Comparison of ENCODE assay signal across 19 cellular contexts in the genomic region with DNA sequence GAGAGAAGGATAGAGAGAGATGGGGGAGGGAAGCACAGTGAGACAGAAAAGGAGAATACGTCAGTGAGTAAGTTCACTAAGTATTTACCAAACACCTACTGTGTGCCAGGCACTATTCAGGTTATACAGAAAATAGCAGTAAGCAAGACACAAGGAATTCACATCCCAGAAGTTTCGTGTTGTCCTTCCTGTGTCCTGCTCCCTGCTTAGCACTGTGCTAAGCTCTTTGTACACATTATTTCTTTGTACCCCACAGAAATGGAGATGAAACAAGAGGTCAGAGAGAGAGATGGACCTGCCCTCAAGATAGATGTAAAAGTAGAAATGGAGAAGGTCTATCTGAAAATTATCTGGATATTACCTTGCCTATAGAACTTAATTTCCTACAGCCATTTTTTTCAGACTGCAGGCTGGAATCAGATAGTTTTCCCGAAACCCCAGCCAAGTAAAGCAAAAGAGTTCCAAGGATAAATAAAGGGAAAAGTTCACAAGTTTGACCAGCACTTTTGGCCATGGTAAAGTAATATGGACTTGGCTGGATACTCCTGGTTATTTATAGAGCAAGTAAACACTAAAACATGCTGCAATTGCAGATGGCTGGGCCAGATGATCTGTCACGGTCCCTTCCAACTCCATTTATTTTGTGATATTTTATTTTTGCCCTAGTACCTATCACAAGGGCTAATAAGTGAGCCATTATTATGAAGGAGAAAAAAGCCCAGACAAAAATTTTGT.
DNase-seq lines count a peak whose midpoint lies in the region; ATAC-seq lines count a peak whose summit lies in the region.
"Had no signal": no experiment of that assay in that cellular context is flagged by ENCODE, and none has a peak within 500 bp of the region (broad histone marks: within the 10 kb centered on the region; RNA-seq: fewer than 3 reads in every experiment).

No MANE protein-coding gene starts in this region.

- intact Hi-C loops in left ventricle myocardium superior (cut with micrococcal nuclease): no loop called here
- intact Hi-C loops in sciatic nerve (cut with DNase I): no loop called here

- DNase-seq in EH (ENCODE audit: low read depth) (peak; percentile 70), dedifferentiated amniotic fluid mesenchymal stem cell (ENCODE audit: extremely low spot score) (peak; percentile 36), left ventricle myocardium superior (peak; percentile 31), sciatic nerve (ENCODE audit: low spot score) (no peak), amniotic stem cell (lab: John Stamatoyannopoulos, UW) (no peak), NOMO-1 (lab: John Stamatoyannopoulos, UW; ENCODE audit: unreplicated experiment in 2 of 2) (no peak)
- DNase-seq: ACHN; activated CD4-positive, alpha-beta T cell treated with anti-CD3 and anti-CD28 coated beads, Interleukin-2, amount 50 U/mL, for 48 hours; activated T-cell treated with anti-CD3 and anti-CD28 coated beads, Interleukin-2, amount 50 U/mL, for 4 hours; DND-41; mammary epithelial cell; MM.1S; naive thymus-derived CD4-positive, alpha-beta T cell; NCI-H1694 treated with DMSO at 0.1 percent for 48 hours; NK-92 treated with Interleukin-12 subunit alpha and Interleukin-12 subunit beta, amount 100 ng/mL, for 24 hours; stimulated activated naive CD8-positive, alpha-beta T cell treated with anti-CD3 and anti-CD28 coated beads, Interleukin-15, Interleukin-2, amounts not matched to agents 100 U/mL and 50 U/mL, for 24 hours had no signal

- ATAC-seq in left ventricle myocardium superior: peak; percentile 88
- ATAC-seq in sciatic nerve: peak; percentile 94
- ATAC-seq in GM21717 (IDR thresholded peaks at IDR 0.05; ENCODE audit: unreplicated experiment): no peak
- ATAC-seq in GM21576 (IDR thresholded peaks at IDR 0.05; ENCODE audit: unreplicated experiment): no peak
- ATAC-seq: activated naive CD4-positive, alpha-beta T cell treated with anti-CD3 and anti-CD28 coated beads, Interleukin-2, amount 50 U/mL, for 72 hours; activated T-cell treated with anti-CD3 and anti-CD28 coated beads, Interleukin-2, amount 50 U/mL, for 4 hours; naive thymus-derived CD4-positive, alpha-beta T cell; stimulated activated naive CD8-positive, alpha-beta T cell treated with anti-CD3 and anti-CD28 coated beads, Interleukin-15, Interleukin-2, amounts not matched to agents 100 U/mL and 50 U/mL, for 24 hours had no signal

Comparison
In these comparisons a context has a peak if more than half of its experiments do, and no peak if none do; other contexts are left out.
1. DNase-seq: peak in EH (single experiment), dedifferentiated amniotic fluid mesenchymal stem cell (single experiment) and left ventricle myocardium superior (single experiment); none in sciatic nerve (single experiment), amniotic stem cell (single experiment) and NOMO-1 (0 of 2).
2. ATAC-seq: peak in left ventricle myocardium superior (single experiment) and sciatic nerve (single experiment); none in GM21717 (single experiment) and GM21576 (single experiment).